Comparison of ENCODE assay signal across 20 cellular contexts in genomic region chr1:155645024-155645423, GRCh38. TPM values are rescaled to one million over a fixed set of nuclear protein-coding genes. Genes with fewer than 3 reads are reported as not detected.
A peak's percentile ranks its signal among the peaks of the same experiment; 100 is the strongest.
DNase-seq lines count a peak whose midpoint lies in the region; ATAC-seq and TF ChIP-seq lines count a peak whose summit lies in the region.
"Had no signal": no experiment of that assay in that cellular context is flagged by ENCODE, and none has a peak within 500 bp of the region (broad histone marks: within the 10 kb centered on the region; RNA-seq: fewer than 3 reads in every experiment).

No MANE protein-coding gene starts in this region.

- ATAC-seq in omental fat pad (ENCODE audit: low FRiP score) = no peak

- no peak overlapping the region for H3K4me3 Mint-ChIP-seq in brain
- H3K4me3 Mint-ChIP-seq: memory B cell, nephron progenitor cell had no signal

- no peaks in the 10 kb centered on the region for H3K9me2 ChIP-seq in GM23248 (ENCODE audit: insufficient read depth)

- H3K27me3 Mint-ChIP-seq in brain = peaks cover 3% of the 10 kb centered on the region
- H3K27me3 Mint-ChIP-seq: memory B cell had no signal

- H3K4me3 ChIP-seq in GM23248 (no peak overlapping the region), retinal pigment epithelial cell (ENCODE audit: low read length) (no peak overlapping the region)
- H3K4me3 ChIP-seq: BLaER1, psoas muscle, spleen had no signal

- H3K4me1 Mint-ChIP-seq in brain = peaks cover 28% of the 10 kb centered on the region

- intact Hi-C loops in head of caudate nucleus (cut with DNase I) = no loop called here

- TF ChIP-seq CTCF in brain (conservative IDR thresholded peaks at IDR 0.05) (no peak), retinal pigment epithelial cell (conservative IDR thresholded peaks at IDR 0.05; ENCODE audit: low read depth, low read length) (no peak), omental fat pad (IDR thresholded peaks at IDR 0.05) (no peak), GM13976 (IDR thresholded peaks at IDR 0.05; ENCODE audit: borderline replicate concordance, control extremely low read depth, extremely low read depth, insufficient read depth, missing control alignments) (no peak)

- H3K27ac ChIP-seq in GM23248 = no peak overlapping the region
- H3K27ac ChIP-seq: BLaER1, psoas muscle, spleen had no signal

- peaks cover 31% of the 10 kb centered on the region for H3K79me2 ChIP-seq in GM23248 (ENCODE audit: insufficient read depth)

- peak overlapping the region; percentile 50; the same call in 1 of the 2 replicates for H2AFZ ChIP-seq in GM23248

- H4K20me1 ChIP-seq in GM23248 (ENCODE audit: insufficient read depth) = no peaks in the 10 kb centered on the region
- H4K20me1 ChIP-seq: BLaER1 had no signal

- no peaks in the 10 kb centered on the region for H3K27me3 ChIP-seq in GM23248 (replicated peaks; ENCODE audit: insufficient read depth)
- H3K27me3 ChIP-seq: BLaER1, spleen had no signal

- DNase-seq in GM23248 = peak; percentile 11
- DNase-seq in NCI-H446 treated with DMSO at 0.1 percent for 48 hours (lab: John Stamatoyannopoulos, UW) = peak; percentile 49
- peak; percentile 7 for DNase-seq in retinal pigment epithelial cell (ENCODE audit: low read depth)
- no peak for DNase-seq in omental fat pad (ENCODE audit: low spot score)
- no peak for DNase-seq in head of caudate nucleus
- DNase-seq in islet precursor cell = no peak
- DNase-seq in GM13976 (ENCODE audit: low spot score) = no peak
- DNase-seq: activated CD4-positive, alpha-beta T cell treated with anti-CD3 and anti-CD28 coated beads for 4 hours; activated effector memory CD4-positive, alpha-beta T cell treated with Interleukin-2 at 50 U/mL for 16 hours; effector memory CD4-positive, alpha-beta T cell; H7; NCI-H1092; NCI-H2107; nephron progenitor cell; RPMI8226; spleen had no signal

- 95 to 100% methylated on average over 1 of the region's 1 CpG for WGBS in GM23248 (ENCODE audit: low coverage in 1 of 2, low lambda C conversion rate in 2 of 2, missing lambda C conversion rate in 2 of 2), 2 experiments

- peak overlapping the region in 3 of 5 experiments; percentile 30 to 59 (median 57) for H3K27ac Mint-ChIP-seq in brain
- H3K27ac Mint-ChIP-seq: memory B cell had no signal

- H3F3A ChIP-seq in GM23248 (ENCODE audit: insufficient read depth) = 0 out of 2 replicates have a peak, but pooled peaks cover 5% of the 10 kb centered on the region

- no peak overlapping the region for H3K9ac ChIP-seq in GM23248
- H3K9ac ChIP-seq: BLaER1 had no signal

- peaks cover 9 to 33% (median 32%) of the 10 kb centered on the region in 5 experiments for H3K9me3 Mint-ChIP-seq in brain

- H3K9me3 ChIP-seq in GM23248 (ENCODE audit: low read depth) = no peaks in the 10 kb centered on the region

- peaks cover 19% of the 10 kb centered on the region for H3K36me3 Mint-ChIP-seq in brain

- peaks cover 20% of the 10 kb centered on the region for H3K4me1 ChIP-seq in GM23248 (ENCODE audit: insufficient read depth)
- H3K4me1 ChIP-seq: psoas muscle had no signal

- in situ Hi-C loops in GM23248 (cut with MboI) = no loop called here
- in situ Hi-C loops in GM13976 (cut with MboI; ENCODE audit: low sequenced_read_pairs, unreplicated experiment) = no loop called here

- peak overlapping the region; percentile 14 for H3K4me2 ChIP-seq in GM23248 (ENCODE audit: unreplicated experiment)

- no peaks in the 10 kb centered on the region for H3K36me3 ChIP-seq in GM23248 (ENCODE audit: low read depth)
- H3K36me3 ChIP-seq: BLaER1, spleen had no signal

RNA-seq across cellular contexts. Expression of gene MSTO1, which starts 35.0 kb away (rescaled TPM):
- total RNA-seq in GM23248 (2014; rRNA removed; shearing (Covaris generic)) = 16.0 and 46.7 TPM in 2 replicates
- 39.0 and 40.6 TPM in 2 replicates for polyA plus RNA-seq in GM23248 (2016; fragmentation: Nextera tagmentation; extraction: Ambion mirVana)
- polyA plus RNA-seq in brain (ENCODE audit: insufficient read depth, low read depth, low replicate concordance) = 12.4 TPM
- 10 to 100 TPM; 16.8 to 50.9 (median 18.4) TPM for total RNA-seq in omental fat pad

RNA-seq across cellular contexts. Expression of gene YY1AP1, which starts 43.5 kb away (rescaled TPM):
- total RNA-seq in GM23248 (2014; rRNA removed; shearing (Covaris generic)) = 36.7 and 50.1 TPM in 2 replicates
- polyA plus RNA-seq in GM23248 (2016; fragmentation: Nextera tagmentation; extraction: Ambion mirVana) = 27.0 and 28.1 TPM in 2 replicates
- polyA plus RNA-seq in brain (ENCODE audit: insufficient read depth, low read depth, low replicate concordance) = 70.1 TPM
- total RNA-seq in omental fat pad = 100 to 1,000 TPM in 3 of 4 donors, 10 to 100 TPM in 1; 91.3 to 135 (median 119) TPM

RNA-seq across cellular contexts. Expression of gene DAP3, which starts 43.9 kb away (rescaled TPM):
- 41.1 and 41.4 TPM in 2 replicates for total RNA-seq in GM23248 (2014; rRNA removed; shearing (Covaris generic))
- polyA plus RNA-seq in GM23248 (2016; fragmentation: Nextera tagmentation; extraction: Ambion mirVana) (77.8 and 82.2 TPM in 2 replicates), brain (ENCODE audit: insufficient read depth, low read depth, low replicate concordance) (82.4 TPM)
- total RNA-seq in omental fat pad = 100 to 1,000 TPM; 118 to 170 (median 132) TPM

Comparison
In these comparisons a context has a peak if more than half of its experiments do, and no peak if none do; other contexts are left out.
1. DNase-seq: peak in GM23248 (single experiment), NCI-H446 treated with DMSO at 0.1 percent for 48 hours (single experiment) and retinal pigment epithelial cell (single experiment); none in omental fat pad (single experiment), head of caudate nucleus (0 of 42), islet precursor cell (single experiment) and GM13976 (single experiment).